In the genomic region with DNA sequence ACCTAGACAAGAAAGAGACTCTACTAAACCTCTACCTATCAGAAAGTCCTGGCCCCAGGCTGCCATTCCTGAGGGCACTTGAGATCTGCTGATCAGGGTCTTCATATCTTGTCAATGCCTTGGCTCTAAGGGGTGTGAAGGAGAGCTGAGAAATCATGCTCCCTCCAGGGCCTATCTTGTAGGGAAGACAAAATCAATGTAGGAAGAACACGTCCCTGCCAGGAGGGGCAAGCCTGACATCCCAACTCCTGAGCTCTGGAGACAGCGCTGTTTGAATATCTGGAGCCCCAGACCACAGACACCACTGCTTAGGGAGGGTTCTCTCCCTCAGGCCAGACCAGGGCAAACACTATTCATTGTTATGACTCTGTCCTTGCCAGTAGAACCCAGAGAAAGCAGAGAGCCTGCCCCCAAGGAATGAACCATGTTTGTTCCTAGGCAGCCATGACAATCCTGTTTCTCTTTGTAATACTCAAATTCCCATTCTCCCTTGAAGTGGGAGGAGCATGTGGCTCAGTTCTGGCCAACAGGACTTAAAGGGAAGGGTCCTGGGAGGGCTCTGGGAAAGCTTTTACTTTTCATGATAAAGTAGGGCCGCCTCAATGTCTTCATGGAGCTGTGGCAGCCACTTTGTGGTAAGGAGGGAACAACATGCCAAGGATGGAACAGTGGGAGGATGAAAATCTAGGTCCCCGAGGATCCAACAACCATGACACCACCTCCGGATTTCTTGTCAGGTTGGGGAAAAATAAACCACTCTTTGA, we compare ENCODE assay signal across 13 cellular contexts. TPM values are rescaled to one million over a fixed set of nuclear protein-coding genes. Genes with fewer than 3 reads are reported as not detected.
DNase-seq lines count a peak whose midpoint lies in the region; ATAC-seq and TF ChIP-seq lines count a peak whose summit lies in the region.
"Had no signal": no experiment of that assay in that cellular context is flagged by ENCODE, and none has a peak within 500 bp of the region (broad histone marks: within the 10 kb centered on the region; RNA-seq: fewer than 3 reads in every experiment).

No MANE protein-coding gene starts in this region.

- H3K4me1 Mint-ChIP-seq in activated T-helper 1 cell treated with anti-CD3 and anti-CD28 coated beads, Interleukin-12 subunit alpha, Interleukin-12 subunit beta, Interleukin-2, Interleukin-4 antibody, amounts not matched to agents 30 ng/mL and 10 ng/mL and 1 ng/mL, durations not matched to agents 14 hours and 24 hours and 36 hours (ENCODE audit: low read depth): peaks cover 24% of the 10 kb centered on the region
- H3K4me1 Mint-ChIP-seq in naive B cell: peaks cover 29 to 36% (median 30%) of the 10 kb centered on the region in 3 donors

- peaks cover 17% of the 10 kb centered on the region for H3K36me3 Mint-ChIP-seq in activated T-helper 1 cell treated with anti-CD3 and anti-CD28 coated beads, Interleukin-12 subunit alpha, Interleukin-12 subunit beta, Interleukin-2, Interleukin-4 antibody, amounts not matched to agents 30 ng/mL and 10 ng/mL and 1 ng/mL, durations not matched to agents 14 hours and 24 hours and 36 hours (ENCODE audit: low read depth)
- H3K36me3 Mint-ChIP-seq in naive B cell: no peaks in the 10 kb centered on the region

- H3K27ac Mint-ChIP-seq in activated T-helper 1 cell treated with anti-CD3 and anti-CD28 coated beads, Interleukin-12 subunit alpha, Interleukin-12 subunit beta, Interleukin-2, Interleukin-4 antibody, amounts not matched to agents 30 ng/mL and 10 ng/mL and 1 ng/mL, durations not matched to agents 14 hours and 24 hours and 36 hours: no peak overlapping the region
- peak overlapping the region in 2 of 6 donors; percentile 42 to 86 for H3K27ac Mint-ChIP-seq in naive B cell

- H3K9me3 Mint-ChIP-seq in activated T-helper 1 cell treated with anti-CD3 and anti-CD28 coated beads, Interleukin-12 subunit alpha, Interleukin-12 subunit beta, Interleukin-2, Interleukin-4 antibody, amounts not matched to agents 30 ng/mL and 10 ng/mL and 1 ng/mL, durations not matched to agents 14 hours and 24 hours and 36 hours: no peaks in the 10 kb centered on the region
- H3K9me3 Mint-ChIP-seq in naive B cell: no peaks in the 10 kb centered on the region

- no peak for TF ChIP-seq CTCF in GM13977 (IDR thresholded peaks at IDR 0.05; ENCODE audit: extremely low read depth, insufficient read depth, missing control alignments)

- H3K4me3 Mint-ChIP-seq in activated T-helper 1 cell treated with anti-CD3 and anti-CD28 coated beads, Interleukin-12 subunit alpha, Interleukin-12 subunit beta, Interleukin-2, Interleukin-4 antibody, amounts not matched to agents 30 ng/mL and 10 ng/mL and 1 ng/mL, durations not matched to agents 14 hours and 24 hours and 36 hours: peak overlapping the region; percentile 46
- H3K4me3 Mint-ChIP-seq in naive B cell: peak overlapping the region in 7 of 8 donors; percentile 23 to 98 (median 73)

- no peak for ATAC-seq in naive B cell (ENCODE audit: low read depth in 2 of 2)
- ATAC-seq in HG03457 (IDR thresholded peaks at IDR 0.05; ENCODE audit: unreplicated experiment): no peak
- ATAC-seq: left ventricle myocardium superior, sciatic nerve had no signal

- intact Hi-C loops in activated T-helper 1 cell treated with anti-CD3 and anti-CD28 coated beads, Interleukin-12 subunit alpha, Interleukin-12 subunit beta, Interleukin-2, Interleukin-4 antibody, amounts not matched to agents 30 ng/mL and 10 ng/mL and 1 ng/mL, durations not matched to agents 14 hours and 24 hours and 36 hours (cut with micrococcal nuclease): no loop called here

- DNase-seq in NCI-H510A treated with DMSO at 0.1 percent for 48 hours (lab: John Stamatoyannopoulos, UW) (peak; percentile 74), NCI-H510A (lab: John Stamatoyannopoulos, UW) (no peak), GM13977 (ENCODE audit: low spot score) (peak; percentile 17), naive B cell (no peak), D341Med (ENCODE audit: low spot score) (no peak), NCI-H2107 treated with DMSO at 0.1 percent for 48 hours (lab: John Stamatoyannopoulos, UW; ENCODE audit: unreplicated experiment) (no peak)
- no peak for DNase-seq in activated T-helper 1 cell treated with anti-CD3 and anti-CD28 coated beads, Interleukin-12 subunit alpha, Interleukin-12 subunit beta, Interleukin-2, Interleukin-4 antibody, amounts not matched to agents 30 ng/mL and 10 ng/mL and 1 ng/mL, durations not matched to agents 14 hours and 24 hours and 36 hours (ENCODE audit: low spot score)
- DNase-seq: left ventricle myocardium superior; NCI-H2227 treated with DMSO at 0.1 percent for 48 hours; stimulated activated CD4-positive, alpha-beta T cell treated with anti-CD3 and anti-CD28 coated beads, Interleukin-4, amount 100 ng/mL, for 1 hour; transverse colon had no signal

- H3K27me3 Mint-ChIP-seq in activated T-helper 1 cell treated with anti-CD3 and anti-CD28 coated beads, Interleukin-12 subunit alpha, Interleukin-12 subunit beta, Interleukin-2, Interleukin-4 antibody, amounts not matched to agents 30 ng/mL and 10 ng/mL and 1 ng/mL, durations not matched to agents 14 hours and 24 hours and 36 hours (ENCODE audit: insufficient read depth): no peaks in the 10 kb centered on the region
- H3K27me3 Mint-ChIP-seq in naive B cell: peaks cover 0 to 10% (median 5%) of the 10 kb centered on the region in 3 donors

- in situ Hi-C loops in GM13977 (cut with MboI; ENCODE audit: low pct_unique_long_range_greater_than_20kb, low sequenced_read_pairs, unreplicated experiment): no loop called here

RNA-seq across cellular contexts. Expression of gene FASTKD5, which starts 1.8 kb away (rescaled TPM):
- 25.4 TPM in 2 replicates for total RNA-seq in activated T-helper 1 cell treated with anti-CD3 and anti-CD28 coated beads, Interleukin-12 subunit alpha, Interleukin-12 subunit beta, Interleukin-2, Interleukin-4 antibody, amounts not matched to agents 30 ng/mL and 10 ng/mL and 1 ng/mL, durations not matched to agents 14 hours and 24 hours and 36 hours
- 10 to 100 TPM; 10.8 to 22.6 (median 16.8) TPM for polyA plus RNA-seq in naive B cell (ENCODE audit: low read depth in 6 of 6)

RNA-seq across cellular contexts. Expression of gene UBOX5, which starts 1.8 kb away (rescaled TPM):
- total RNA-seq in activated T-helper 1 cell treated with anti-CD3 and anti-CD28 coated beads, Interleukin-12 subunit alpha, Interleukin-12 subunit beta, Interleukin-2, Interleukin-4 antibody, amounts not matched to agents 30 ng/mL and 10 ng/mL and 1 ng/mL, durations not matched to agents 14 hours and 24 hours and 36 hours: 5.9 and 7.7 TPM in 2 replicates
- polyA plus RNA-seq in naive B cell (ENCODE audit: low read depth in 6 of 6): 1 to 10 TPM; 4.0 to 7.6 (median 4.9) TPM

RNA-seq across cellular contexts. Expression of gene LZTS3, which starts 11.9 kb away (rescaled TPM):
- 0.54 and 0.78 TPM in 2 replicates for total RNA-seq in activated T-helper 1 cell treated with anti-CD3 and anti-CD28 coated beads, Interleukin-12 subunit alpha, Interleukin-12 subunit beta, Interleukin-2, Interleukin-4 antibody, amounts not matched to agents 30 ng/mL and 10 ng/mL and 1 ng/mL, durations not matched to agents 14 hours and 24 hours and 36 hours
- polyA plus RNA-seq in naive B cell (ENCODE audit: low read depth in 6 of 6): 1 to 10 TPM in 2 of 6 donors, under 1 TPM in 4; 0.19 to 1.4 (median 0.56) TPM

RNA-seq across cellular contexts. Expression of gene DDRGK1, which starts 43.0 kb away (rescaled TPM):
- 67.5 and 72.3 TPM in 2 replicates for total RNA-seq in activated T-helper 1 cell treated with anti-CD3 and anti-CD28 coated beads, Interleukin-12 subunit alpha, Interleukin-12 subunit beta, Interleukin-2, Interleukin-4 antibody, amounts not matched to agents 30 ng/mL and 10 ng/mL and 1 ng/mL, durations not matched to agents 14 hours and 24 hours and 36 hours
- 10 to 100 TPM; 33.3 to 51.0 (median 38.3) TPM for polyA plus RNA-seq in naive B cell (ENCODE audit: low read depth in 6 of 6)

RNA-seq across cellular contexts. Expression of gene ITPA, which starts 47.8 kb away (rescaled TPM):
- 93.3 and 96.0 TPM in 2 replicates for total RNA-seq in activated T-helper 1 cell treated with anti-CD3 and anti-CD28 coated beads, Interleukin-12 subunit alpha, Interleukin-12 subunit beta, Interleukin-2, Interleukin-4 antibody, amounts not matched to agents 30 ng/mL and 10 ng/mL and 1 ng/mL, durations not matched to agents 14 hours and 24 hours and 36 hours
- polyA plus RNA-seq in naive B cell (ENCODE audit: low read depth in 6 of 6): 10 to 100 TPM; 49.1 to 89.5 (median 75.0) TPM

Comparison
In these comparisons a context has a peak if more than half of its experiments do, and no peak if none do; other contexts are left out.
1. DNase-seq: peak in NCI-H510A treated with DMSO at 0.1 percent for 48 hours (single experiment) and GM13977 (single experiment); none in NCI-H510A (single experiment), activated T-helper 1 cell treated with anti-CD3 and anti-CD28 coated beads, Interleukin-12 subunit alpha, Interleukin-12 subunit beta, Interleukin-2, Interleukin-4 antibody, amounts not matched to agents 30 ng/mL and 10 ng/mL and 1 ng/mL, durations not matched to agents 14 hours and 24 hours and 36 hours (single experiment), naive B cell (single experiment), D341Med (single experiment) and NCI-H2107 treated with DMSO at 0.1 percent for 48 hours (single experiment).